Comparison of ENCODE assay signal across 24 cellular contexts in genomic region chr1:83760211-83760978, GRCh38.
A peak's percentile ranks its signal among the peaks of the same experiment; 100 is the strongest.
DNase-seq lines count a peak whose midpoint lies in the region; ATAC-seq and TF ChIP-seq lines count a peak whose summit lies in the region.
"Had no signal": no experiment of that assay in that cellular context is flagged by ENCODE, and none has a peak within 500 bp of the region (broad histone marks: within the 10 kb centered on the region; RNA-seq: fewer than 3 reads in every experiment).

No MANE protein-coding gene starts in this region.

- peaks cover 10% of the 10 kb centered on the region; the same call in 1 of the 2 replicates for H3K9me2 ChIP-seq in GM23338 (ENCODE audit: insufficient read depth)

- H3F3A ChIP-seq in GM23338 (replicated peaks; ENCODE audit: low read depth) (no peaks in the 10 kb centered on the region), smooth muscle cell (ENCODE audit: low read depth) (no peaks in the 10 kb centered on the region)

- H3K27ac Mint-ChIP-seq in GM23338 = no peak overlapping the region
- H3K27ac Mint-ChIP-seq: activated T-cell treated with anti-CD3 and anti-CD28 coated beads, Interleukin-2, amount 50 U/mL, for 72 hours; CD4-positive, CD25-positive, alpha-beta regulatory T cell; nephron progenitor cell; T-helper 1 cell treated with Interleukin-12 subunit alpha and Interleukin-12 subunit beta and Interleukin-4 antibody, amounts not matched to agents 30 μg/mL and 1 μg/mL, for 36 hours had no signal

- H3K4me1 ChIP-seq in GM23338 (ENCODE audit: insufficient read depth) = no peaks in the 10 kb centered on the region
- H3K4me1 ChIP-seq in ectodermal cell (ENCODE audit: control insufficient read depth, insufficient read depth, low read length) = peaks cover 37% of the 10 kb centered on the region
- H3K4me1 ChIP-seq in smooth muscle cell (ENCODE audit: low read depth) = peaks cover 41% of the 10 kb centered on the region
- H3K4me1 ChIP-seq: breast epithelium, SJSA1 had no signal

- no peaks in the 10 kb centered on the region for H3K9me3 Mint-ChIP-seq in GM23338
- H3K9me3 Mint-ChIP-seq: activated T-cell treated with anti-CD3 and anti-CD28 coated beads, Interleukin-2, amount 50 U/mL, for 72 hours; nephron progenitor cell; T-helper 1 cell treated with Interleukin-12 subunit alpha and Interleukin-12 subunit beta and Interleukin-4 antibody, amounts not matched to agents 30 μg/mL and 1 μg/mL, for 36 hours had no signal

- H4K20me1 ChIP-seq in GM23338 (replicated peaks; ENCODE audit: insufficient read depth) (no peaks in the 10 kb centered on the region), smooth muscle cell (ENCODE audit: low read depth) (no peaks in the 10 kb centered on the region)

- H3K9ac ChIP-seq in smooth muscle cell (ENCODE audit: low read depth) = no peak overlapping the region

- H3K4me3 ChIP-seq in GM23338 (no peak overlapping the region), ectodermal cell (ENCODE audit: insufficient read depth, low read depth, low read length) (no peak overlapping the region), smooth muscle cell (no peak overlapping the region)
- H3K4me3 ChIP-seq: breast epithelium, gastroesophageal sphincter, sigmoid colon, SJSA1, stomach, tibial artery had no signal

- H3K27me3 Mint-ChIP-seq in GM23338 (ENCODE audit: insufficient read depth, low read depth, poor library complexity) = no peaks in the 10 kb centered on the region
- H3K27me3 Mint-ChIP-seq: CD4-positive, CD25-positive, alpha-beta regulatory T cell had no signal

- H3K9me3 ChIP-seq in ectodermal cell (ENCODE audit: control insufficient read depth, low read length) (no peaks in the 10 kb centered on the region), smooth muscle cell (replicated peaks; ENCODE audit: low read depth) (no peaks in the 10 kb centered on the region)
- H3K9me3 ChIP-seq: breast epithelium, gastroesophageal sphincter, SJSA1, stomach, tibial artery had no signal

- H3K4me3 Mint-ChIP-seq in GM23338 = no peak overlapping the region
- H3K4me3 Mint-ChIP-seq: activated T-cell treated with anti-CD3 and anti-CD28 coated beads, Interleukin-2, amount 50 U/mL, for 72 hours; T-helper 1 cell treated with Interleukin-12 subunit alpha and Interleukin-12 subunit beta and Interleukin-4 antibody, amounts not matched to agents 30 μg/mL and 1 μg/mL, for 36 hours had no signal

- DNase-seq in GM23338 (ENCODE audit: low spot score) (no peak), NAMALWA (ENCODE audit: low spot score) (peak; percentile 15), smooth muscle cell (lab: John Stamatoyannopoulos, UW; ENCODE audit: unreplicated experiment) (no peak), NCI-H345 (lab: John Stamatoyannopoulos, UW) (no peak), NCI-H748 (lab: John Stamatoyannopoulos, UW; ENCODE audit: unreplicated experiment) (no peak)
- DNase-seq: activated naive CD4-positive, alpha-beta T cell treated with Interleukin-2 at 50 U/mL for 16 hours; cortex of kidney; DMS 273 treated with DMSO at 0.1 percent for 48 hours; GOT3; NCI-H1930; NCI-H446 treated with DMSO at 0.1 percent for 48 hours; NK-92 treated with Interleukin-12 subunit alpha and Interleukin-12 subunit beta, amount 100 ng/mL, for 24 hours; sigmoid colon; stomach; tibial artery had no signal

- no peak; the same call in 2 of the 3 replicates for ATAC-seq in GM23338
- ATAC-seq in GM21786 (IDR thresholded peaks at IDR 0.05; ENCODE audit: unreplicated experiment) = no peak
- ATAC-seq: gastroesophageal sphincter had no signal

- H2AFZ ChIP-seq in GM23338 = peak overlapping the region; percentile 79; the same call in 1 of the 2 replicates
- no peak overlapping the region for H2AFZ ChIP-seq in smooth muscle cell (ENCODE audit: low read depth)

- H3K27ac ChIP-seq in GM23338 (ENCODE audit: low read depth) (no peak overlapping the region), ectodermal cell (ENCODE audit: insufficient read depth, low read depth, low read length, poor library complexity, severe bottlenecking) (peak overlapping the region; percentile 29), smooth muscle cell (ENCODE audit: low read depth) (no peak overlapping the region)
- H3K27ac ChIP-seq: breast epithelium, gastroesophageal sphincter, sigmoid colon, SJSA1, stomach, tibial artery had no signal

- peaks cover 17% of the 10 kb centered on the region for H3K4me1 Mint-ChIP-seq in GM23338
- H3K4me1 Mint-ChIP-seq: CD4-positive, CD25-positive, alpha-beta regulatory T cell had no signal

- no peak overlapping the region for H3K4me2 ChIP-seq in GM23338
- H3K4me2 ChIP-seq in smooth muscle cell = peak overlapping the region; percentile 29

- H3K27me3 ChIP-seq in GM23338 (ENCODE audit: insufficient read depth) = no peaks in the 10 kb centered on the region
- H3K27me3 ChIP-seq in ectodermal cell (ENCODE audit: control insufficient read depth, insufficient read depth, low read length, poor library complexity, severe bottlenecking) = no peaks in the 10 kb centered on the region
- peaks cover 15% of the 10 kb centered on the region for H3K27me3 ChIP-seq in smooth muscle cell (ENCODE audit: low read depth)
- H3K27me3 ChIP-seq: breast epithelium, gastroesophageal sphincter, sigmoid colon, SJSA1, stomach, tibial artery had no signal

- WGBS in ectodermal cell, 2 experiments = 74 to 79% methylated on average over 6 of the region's 6 CpGs
- WGBS in smooth muscle cell (ENCODE audit: low lambda C conversion rate) = 61% methylated on average over 6 of the region's 6 CpGs

- H3K36me3 Mint-ChIP-seq in GM23338 (ENCODE audit: low read depth) = no peaks in the 10 kb centered on the region
- H3K36me3 Mint-ChIP-seq: CD4-positive, CD25-positive, alpha-beta regulatory T cell had no signal

- no peaks in the 10 kb centered on the region for H3K36me3 ChIP-seq in GM23338 (ENCODE audit: insufficient read depth)
- H3K36me3 ChIP-seq in ectodermal cell (ENCODE audit: control insufficient read depth, insufficient read depth, low read length) = no peaks in the 10 kb centered on the region
- H3K36me3 ChIP-seq in smooth muscle cell (ENCODE audit: low read depth) = no peaks in the 10 kb centered on the region
- H3K36me3 ChIP-seq: breast epithelium, gastroesophageal sphincter, sigmoid colon, SJSA1, stomach, tibial artery had no signal

- TF ChIP-seq CTCF in GM23338 (conservative IDR thresholded peaks at IDR 0.05; ENCODE audit: low read depth in 2 of 2) = no peak
- no peak for TF ChIP-seq CTCF in smooth muscle cell (IDR thresholded peaks at IDR 0.05; ENCODE audit: borderline replicate concordance, insufficient read depth, poor library complexity, severe bottlenecking)

- H3K79me2 ChIP-seq in GM23338 (replicated peaks; ENCODE audit: insufficient read depth) (no peaks in the 10 kb centered on the region), smooth muscle cell (ENCODE audit: low read depth) (no peaks in the 10 kb centered on the region)

TF ChIP-seq in GM23338, 12 proteins besides CTCF, POLR2A, EP300 and RAD21 (continues in another document):
- TF ChIP-seq CREB1 (CRISPR knock-in tag; IDR thresholded peaks at IDR 0.05; ENCODE audit: low read depth) = no peak
